1 cellular context compared by ENCODE assay signal in the genomic region with DNA sequence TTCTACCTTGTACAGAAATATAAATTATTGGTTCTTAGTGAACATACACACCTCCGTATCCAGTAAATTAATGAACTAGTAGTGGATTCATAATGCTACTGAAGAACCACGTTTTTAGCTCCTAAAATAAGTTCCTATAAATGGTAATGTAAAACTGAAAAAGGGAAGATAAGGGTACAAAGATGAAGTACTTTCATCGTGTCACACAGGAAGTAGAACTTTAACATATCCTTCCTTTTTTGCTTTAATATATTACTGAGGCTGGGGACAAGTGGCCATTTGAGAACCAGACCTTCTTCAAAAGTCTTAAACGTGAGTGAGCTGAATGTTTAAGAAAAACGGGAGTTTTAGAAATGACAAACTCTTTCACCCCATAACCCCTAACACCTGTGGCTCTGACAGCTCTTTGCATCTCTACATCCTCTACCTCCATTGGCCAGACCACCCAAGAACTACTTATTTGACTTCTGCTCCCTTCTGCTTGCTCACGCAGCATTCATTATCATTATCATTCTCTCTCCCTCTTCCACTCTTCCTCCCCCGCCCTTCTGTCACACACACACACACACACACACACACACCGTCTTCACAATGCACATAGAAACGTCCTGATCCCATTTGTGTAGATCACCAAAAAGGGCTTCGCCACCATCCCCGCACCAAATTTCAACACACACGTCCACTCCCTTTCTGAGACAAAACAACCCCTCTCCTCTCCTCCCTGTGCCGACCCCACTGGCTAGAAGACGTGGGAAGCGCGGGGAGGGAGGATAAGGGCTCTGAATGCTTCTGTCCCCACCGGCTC.
A peak's percentile ranks its signal among the peaks of the same experiment; 100 is the strongest.
TF ChIP-seq lines count a peak whose summit lies in the region.

No MANE protein-coding gene starts in this region.

TF ChIP-seq in K562, 482 proteins besides CTCF, POLR2A, EP300 and RAD21 (continued from another document and continues in another):
- TF ChIP-seq, protein P1, sequence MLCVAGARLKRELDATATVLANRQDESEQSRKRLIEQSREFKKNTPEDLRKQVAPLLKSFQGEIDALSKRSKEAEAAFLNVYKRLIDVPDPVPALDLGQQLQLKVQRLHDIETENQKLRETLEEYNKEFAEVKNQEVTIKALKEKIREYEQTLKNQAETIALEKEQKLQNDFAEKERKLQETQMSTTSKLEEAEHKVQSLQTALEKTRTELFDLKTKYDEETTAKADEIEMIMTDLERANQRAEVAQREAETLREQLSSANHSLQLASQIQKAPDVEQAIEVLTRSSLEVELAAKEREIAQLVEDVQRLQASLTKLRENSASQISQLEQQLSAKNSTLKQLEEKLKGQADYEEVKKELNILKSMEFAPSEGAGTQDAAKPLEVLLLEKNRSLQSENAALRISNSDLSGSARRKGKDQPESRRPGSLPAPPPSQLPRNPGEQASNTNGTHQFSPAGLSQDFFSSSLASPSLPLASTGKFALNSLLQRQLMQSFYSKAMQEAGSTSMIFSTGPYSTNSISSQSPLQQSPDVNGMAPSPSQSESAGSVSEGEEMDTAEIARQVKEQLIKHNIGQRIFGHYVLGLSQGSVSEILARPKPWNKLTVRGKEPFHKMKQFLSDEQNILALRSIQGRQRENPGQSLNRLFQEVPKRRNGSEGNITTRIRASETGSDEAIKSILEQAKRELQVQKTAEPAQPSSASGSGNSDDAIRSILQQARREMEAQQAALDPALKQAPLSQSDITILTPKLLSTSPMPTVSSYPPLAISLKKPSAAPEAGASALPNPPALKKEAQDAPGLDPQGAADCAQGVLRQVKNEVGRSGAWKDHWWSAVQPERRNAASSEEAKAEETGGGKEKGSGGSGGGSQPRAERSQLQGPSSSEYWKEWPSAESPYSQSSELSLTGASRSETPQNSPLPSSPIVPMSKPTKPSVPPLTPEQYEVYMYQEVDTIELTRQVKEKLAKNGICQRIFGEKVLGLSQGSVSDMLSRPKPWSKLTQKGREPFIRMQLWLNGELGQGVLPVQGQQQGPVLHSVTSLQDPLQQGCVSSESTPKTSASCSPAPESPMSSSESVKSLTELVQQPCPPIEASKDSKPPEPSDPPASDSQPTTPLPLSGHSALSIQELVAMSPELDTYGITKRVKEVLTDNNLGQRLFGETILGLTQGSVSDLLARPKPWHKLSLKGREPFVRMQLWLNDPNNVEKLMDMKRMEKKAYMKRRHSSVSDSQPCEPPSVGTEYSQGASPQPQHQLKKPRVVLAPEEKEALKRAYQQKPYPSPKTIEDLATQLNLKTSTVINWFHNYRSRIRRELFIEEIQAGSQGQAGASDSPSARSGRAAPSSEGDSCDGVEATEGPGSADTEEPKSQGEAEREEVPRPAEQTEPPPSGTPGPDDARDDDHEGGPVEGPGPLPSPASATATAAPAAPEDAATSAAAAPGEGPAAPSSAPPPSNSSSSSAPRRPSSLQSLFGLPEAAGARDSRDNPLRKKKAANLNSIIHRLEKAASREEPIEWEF (CRISPR knock-in tag; IDR thresholded peaks at IDR 0.05): no peak
- TF ChIP-seq ZC3H11A (IDR thresholded peaks at IDR 0.05; ENCODE audit: low read depth, low read length): no peak
- TF ChIP-seq NCOR1 (IDR thresholded peaks at IDR 0.05): no peak
- no peak for TF ChIP-seq ZNF79 (CRISPR knock-in tag; IDR thresholded peaks at IDR 0.05; ENCODE audit: low read depth)
- TF ChIP-seq RBBP5 (IDR thresholded peaks at IDR 0.05; ENCODE audit: borderline replicate concordance, insufficient read depth, low read length, poor library complexity, severe bottlenecking): no peak
- TF ChIP-seq, protein P2, sequence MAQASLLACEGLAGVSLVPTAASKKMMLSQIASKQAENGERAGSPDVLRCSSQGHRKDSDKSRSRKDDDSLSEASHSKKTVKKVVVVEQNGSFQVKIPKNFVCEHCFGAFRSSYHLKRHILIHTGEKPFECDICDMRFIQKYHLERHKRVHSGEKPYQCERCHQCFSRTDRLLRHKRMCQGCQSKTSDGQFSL (CRISPR knock-in tag; IDR thresholded peaks at IDR 0.05): no peak
- TF ChIP-seq, protein P2 (tag; IDR thresholded peaks at IDR 0.05): no peak
- TF ChIP-seq CCNT2 (IDR thresholded peaks at IDR 0.05; ENCODE audit: borderline replicate concordance, extremely low read depth, insufficient read length, low read depth, low read length): no peak
- TF ChIP-seq, protein P3, sequence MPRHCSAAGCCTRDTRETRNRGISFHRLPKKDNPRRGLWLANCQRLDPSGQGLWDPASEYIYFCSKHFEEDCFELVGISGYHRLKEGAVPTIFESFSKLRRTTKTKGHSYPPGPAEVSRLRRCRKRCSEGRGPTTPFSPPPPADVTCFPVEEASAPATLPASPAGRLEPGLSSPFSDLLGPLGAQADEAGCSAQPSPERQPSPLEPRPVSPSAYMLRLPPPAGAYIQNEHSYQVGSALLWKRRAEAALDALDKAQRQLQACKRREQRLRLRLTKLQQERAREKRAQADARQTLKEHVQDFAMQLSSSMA (CRISPR knock-in tag; IDR thresholded peaks at IDR 0.05): no peak
- no peak for TF ChIP-seq PURB (CRISPR knock-in tag; IDR thresholded peaks at IDR 0.05; ENCODE audit: low read depth)
- TF ChIP-seq SMARCB1 (IDR thresholded peaks at IDR 0.05; ENCODE audit: insufficient read length, low read depth): no peak
- no peak for TF ChIP-seq E2F4 (CRISPR knock-in tag; IDR thresholded peaks at IDR 0.05; ENCODE audit: low read depth)
- no peak for TF ChIP-seq ILF3 (IDR thresholded peaks at IDR 0.05; ENCODE audit: borderline replicate concordance)
- no peak for TF ChIP-seq HDAC8 (tag; IDR thresholded peaks at IDR 0.05)
- TF ChIP-seq, protein P4, sequence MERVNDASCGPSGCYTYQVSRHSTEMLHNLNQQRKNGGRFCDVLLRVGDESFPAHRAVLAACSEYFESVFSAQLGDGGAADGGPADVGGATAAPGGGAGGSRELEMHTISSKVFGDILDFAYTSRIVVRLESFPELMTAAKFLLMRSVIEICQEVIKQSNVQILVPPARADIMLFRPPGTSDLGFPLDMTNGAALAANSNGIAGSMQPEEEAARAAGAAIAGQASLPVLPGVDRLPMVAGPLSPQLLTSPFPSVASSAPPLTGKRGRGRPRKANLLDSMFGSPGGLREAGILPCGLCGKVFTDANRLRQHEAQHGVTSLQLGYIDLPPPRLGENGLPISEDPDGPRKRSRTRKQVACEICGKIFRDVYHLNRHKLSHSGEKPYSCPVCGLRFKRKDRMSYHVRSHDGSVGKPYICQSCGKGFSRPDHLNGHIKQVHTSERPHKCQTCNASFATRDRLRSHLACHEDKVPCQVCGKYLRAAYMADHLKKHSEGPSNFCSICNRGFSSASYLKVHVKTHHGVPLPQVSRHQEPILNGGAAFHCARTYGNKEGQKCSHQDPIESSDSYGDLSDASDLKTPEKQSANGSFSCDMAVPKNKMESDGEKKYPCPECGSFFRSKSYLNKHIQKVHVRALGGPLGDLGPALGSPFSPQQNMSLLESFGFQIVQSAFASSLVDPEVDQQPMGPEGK (CRISPR knock-in tag; IDR thresholded peaks at IDR 0.05; ENCODE audit: borderline replicate concordance): no peak
- TF ChIP-seq, protein P5, sequence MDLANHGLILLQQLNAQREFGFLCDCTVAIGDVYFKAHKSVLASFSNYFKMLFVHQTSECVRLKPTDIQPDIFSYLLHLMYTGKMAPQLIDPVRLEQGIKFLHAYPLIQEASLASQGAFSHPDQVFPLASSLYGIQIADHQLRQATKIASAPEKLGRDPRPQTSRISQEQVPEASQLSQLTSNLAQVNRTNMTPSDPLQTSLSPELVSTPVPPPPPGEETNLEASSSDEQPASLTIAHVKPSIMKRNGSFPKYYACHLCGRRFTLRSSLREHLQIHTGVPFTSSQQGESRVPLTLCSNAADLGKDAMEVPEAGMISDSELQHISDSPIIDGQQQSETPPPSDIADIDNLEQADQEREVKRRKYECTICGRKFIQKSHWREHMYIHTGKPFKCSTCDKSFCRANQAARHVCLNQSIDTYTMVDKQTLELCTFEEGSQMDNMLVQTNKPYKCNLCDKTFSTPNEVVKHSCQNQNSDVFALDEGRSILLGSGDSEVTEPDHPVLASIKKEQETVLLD (IDR thresholded peaks at IDR 0.05): peak; percentile 49; the same call in 1 of the 2 replicates
- TF ChIP-seq SRSF1 (IDR thresholded peaks at IDR 0.05; ENCODE audit: low read depth, low read length): no peak
- TF ChIP-seq SMAD3 (CRISPR knock-in tag; conservative IDR thresholded peaks at IDR 0.05): no peak
- TF ChIP-seq PHTF2 (CRISPR knock-in tag; IDR thresholded peaks at IDR 0.05): no peak
- TF ChIP-seq MYNN (IDR thresholded peaks at IDR 0.05): no peak
- TF ChIP-seq MYNN (CRISPR knock-in tag; IDR thresholded peaks at IDR 0.05): no peak
- TF ChIP-seq ZNF24 (IDR thresholded peaks at IDR 0.05): no peak
- TF ChIP-seq HNRNPLL (IDR thresholded peaks at IDR 0.05; ENCODE audit: low read depth, low read length, poor library complexity, severe bottlenecking): no peak
- peak; percentile 18; the same call in 1 of the 2 replicates for TF ChIP-seq ELF1 (tag; IDR thresholded peaks at IDR 0.05)
- no peak for TF ChIP-seq ZBTB12 (CRISPR knock-in tag; IDR thresholded peaks at IDR 0.05)
- TF ChIP-seq TRIM24 (IDR thresholded peaks at IDR 0.05): peak; percentile 7 to 52; a peak in 1 of 4 replicates
- TF ChIP-seq ZNF511 (CRISPR knock-in tag; IDR thresholded peaks at IDR 0.05): no peak
- no peak for TF ChIP-seq TBP (optimal IDR thresholded peaks at IDR 0.05; ENCODE audit: low read depth, low read length)
- TF ChIP-seq ZNF212 (CRISPR knock-in tag; IDR thresholded peaks at IDR 0.05): no peak
- no peak for TF ChIP-seq NFE2L1 (tag; IDR thresholded peaks at IDR 0.05; ENCODE audit: borderline replicate concordance, low read depth)
- TF ChIP-seq GATA2 (CRISPR knock-in tag; IDR thresholded peaks at IDR 0.05): no peak
- no peak for TF ChIP-seq KDM5B (IDR thresholded peaks at IDR 0.05; ENCODE audit: insufficient replicate concordance, low read depth, low read length)
- TF ChIP-seq, protein P6, sequence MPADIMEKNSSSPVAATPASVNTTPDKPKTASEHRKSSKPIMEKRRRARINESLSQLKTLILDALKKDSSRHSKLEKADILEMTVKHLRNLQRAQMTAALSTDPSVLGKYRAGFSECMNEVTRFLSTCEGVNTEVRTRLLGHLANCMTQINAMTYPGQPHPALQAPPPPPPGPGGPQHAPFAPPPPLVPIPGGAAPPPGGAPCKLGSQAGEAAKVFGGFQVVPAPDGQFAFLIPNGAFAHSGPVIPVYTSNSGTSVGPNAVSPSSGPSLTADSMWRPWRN (IDR thresholded peaks at IDR 0.05; ENCODE audit: low read depth): no peak
- no peak for TF ChIP-seq LCOR (CRISPR knock-in tag; IDR thresholded peaks at IDR 0.05)
- TF ChIP-seq PPARD (CRISPR knock-in tag; IDR thresholded peaks at IDR 0.05): no peak
- no peak for TF ChIP-seq PCBP1 (IDR thresholded peaks at IDR 0.05; ENCODE audit: low read depth, low read length, poor library complexity, severe bottlenecking)
- no peak for TF ChIP-seq KAT2B (IDR thresholded peaks at IDR 0.05; ENCODE audit: low read depth, low read length)
- no peak for TF ChIP-seq FOSL1 (tag; conservative IDR thresholded peaks at IDR 0.05)
- no peak for TF ChIP-seq HEY1 (CRISPR knock-in tag; IDR thresholded peaks at IDR 0.05; ENCODE audit: borderline replicate concordance)
- TF ChIP-seq ZNF263 (CRISPR knock-in tag; IDR thresholded peaks at IDR 0.05; ENCODE audit: borderline replicate concordance): no peak
- TF ChIP-seq ZNF780A (CRISPR knock-in tag; IDR thresholded peaks at IDR 0.05): no peak
- TF ChIP-seq ZNF584 (CRISPR knock-in tag; IDR thresholded peaks at IDR 0.05; ENCODE audit: low read depth): no peak
- TF ChIP-seq MTA3 (IDR thresholded peaks at IDR 0.05; ENCODE audit: borderline replicate concordance): no peak
- no peak for TF ChIP-seq MBD2 (IDR thresholded peaks at IDR 0.05; ENCODE audit: borderline replicate concordance, low read depth)
- TF ChIP-seq KDM1A (IDR thresholded peaks at IDR 0.05): peak; percentile 16 to 20; a peak in 1 of 4 replicates
- no peak for TF ChIP-seq ZNF134 (CRISPR knock-in tag; conservative IDR thresholded peaks at IDR 0.05)
- TF ChIP-seq CREB3L1 (IDR thresholded peaks at IDR 0.05; ENCODE audit: borderline replicate concordance, low read depth): no peak
- 0 out of 2 replicates have a peak, but pooled peaks have one; percentile 48 for TF ChIP-seq PHB2 (IDR thresholded peaks at IDR 0.05; ENCODE audit: low read depth)
- TF ChIP-seq ZNF717 (CRISPR knock-in tag; IDR thresholded peaks at IDR 0.05): no peak
- TF ChIP-seq ZNF785 (CRISPR knock-in tag; IDR thresholded peaks at IDR 0.05): no peak
- TF ChIP-seq NFATC3 (IDR thresholded peaks at IDR 0.05): no peak
- peak; percentile 94 for TF ChIP-seq OTX1 (CRISPR knock-in tag; IDR thresholded peaks at IDR 0.05)
- no peak for TF ChIP-seq NCOA2 (IDR thresholded peaks at IDR 0.05; ENCODE audit: partially characterized antibody in 2 of 2)
- no peak for TF ChIP-seq FOXK1 (CRISPR knock-in tag; IDR thresholded peaks at IDR 0.05; ENCODE audit: borderline replicate concordance)
